ENCODE assay signal across 2 cellular contexts in genomic region chr7:35401217-35401879, GRCh38.
A peak's percentile ranks its signal among the peaks of the same experiment; 100 is the strongest.
TF ChIP-seq lines count a peak whose summit lies in the region.

No MANE protein-coding gene starts in this region.

TF ChIP-seq in liver, 16 proteins besides CTCF, POLR2A, EP300 and RAD21 (continued from another document):
- TF ChIP-seq REST (IDR thresholded peaks at IDR 0.05), result peak; percentile 77
- TF ChIP-seq GABPA (IDR thresholded peaks at IDR 0.05 in 1 of 2, conservative IDR thresholded peaks at IDR 0.05 in 1 of 2), result no peak
- TF ChIP-seq ATF3 (IDR thresholded peaks at IDR 0.05), result no peak
- TF ChIP-seq YY1 (IDR thresholded peaks at IDR 0.05), result peak; percentile 77
- TF ChIP-seq, protein P1, sequence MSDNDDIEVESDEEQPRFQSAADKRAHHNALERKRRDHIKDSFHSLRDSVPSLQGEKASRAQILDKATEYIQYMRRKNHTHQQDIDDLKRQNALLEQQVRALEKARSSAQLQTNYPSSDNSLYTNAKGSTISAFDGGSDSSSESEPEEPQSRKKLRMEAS (IDR thresholded peaks at IDR 0.05), result peak; percentile 63
- no peak for TF ChIP-seq NR2F2 (IDR thresholded peaks at IDR 0.05)
- TF ChIP-seq HNF4G (IDR thresholded peaks at IDR 0.05), result peak; percentile 20
- peak in 1 of 2 donors; percentile 85 for TF ChIP-seq EGR1 (IDR thresholded peaks at IDR 0.05; ENCODE audit: low read depth in 2 of 2)
- no peak for TF ChIP-seq FOXA2 (IDR thresholded peaks at IDR 0.05)
- no peak for TF ChIP-seq FOXA1 (IDR thresholded peaks at IDR 0.05)
- peak in 1 of 2 donors; percentile 66 for TF ChIP-seq JUND (IDR thresholded peaks at IDR 0.05)
- TF ChIP-seq ZBTB33 (IDR thresholded peaks at IDR 0.05), result peak; percentile 62
- TF ChIP-seq TAF1 (conservative IDR thresholded peaks at IDR 0.05), result no peak
- peak; percentile 70 to 96 for TF ChIP-seq HNF4A (conservative IDR thresholded peaks at IDR 0.05)
- TF ChIP-seq RXRA (IDR thresholded peaks at IDR 0.05), result peak; percentile 88 to 99
TF ChIP-seq in liver: peak in this region for 10.

TF ChIP-seq in HepG2, 621 proteins besides CTCF, POLR2A, EP300 and RAD21 (continued from another document):
- TF ChIP-seq ZBTB38 (CRISPR knock-in tag; IDR thresholded peaks at IDR 0.05), result no peak
